18 cellular contexts compared by ENCODE assay signal in the genomic region with DNA sequence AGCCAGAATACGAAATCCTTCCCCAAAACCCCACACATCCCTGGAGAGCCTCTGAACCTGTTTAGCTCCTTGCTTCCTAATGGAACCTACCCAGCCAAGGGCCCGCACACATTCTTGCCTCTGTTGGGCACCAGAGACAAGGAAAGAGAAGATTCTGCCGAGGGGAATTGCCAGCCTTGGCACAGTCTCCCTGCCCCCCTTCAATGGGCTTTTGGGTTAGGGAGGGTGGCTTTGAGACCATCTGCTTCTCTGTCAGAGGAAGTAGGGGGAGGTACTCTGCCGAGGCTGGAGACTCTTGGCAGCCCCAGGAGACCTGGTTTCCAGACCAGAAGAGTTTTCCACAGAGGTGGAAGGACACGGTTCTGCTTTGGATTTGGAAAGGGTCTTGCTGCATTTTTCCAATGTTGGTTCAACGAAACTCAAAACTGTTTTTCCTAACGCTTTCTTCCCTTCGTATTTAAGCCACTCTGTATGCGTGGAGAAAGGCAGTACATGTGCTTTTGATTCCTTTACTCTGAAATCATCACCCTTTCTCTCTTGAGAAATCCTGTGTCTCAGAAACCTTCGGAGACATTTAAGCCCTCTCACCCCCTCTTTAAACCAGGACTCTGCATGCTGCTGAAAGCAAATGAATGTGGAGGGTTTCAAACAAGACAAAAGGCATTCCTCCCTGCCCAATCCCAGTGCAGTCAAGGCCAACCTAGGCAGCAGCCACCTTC.
DNase-seq lines count a peak whose midpoint lies in the region; ATAC-seq, FAIRE-seq and TF ChIP-seq lines count a peak whose summit lies in the region.
"Had no signal": no experiment of that assay in that cellular context is flagged by ENCODE, and none has a peak within 500 bp of the region (broad histone marks: within the 10 kb centered on the region; RNA-seq: fewer than 3 reads in every experiment).

No MANE protein-coding gene starts in this region.

- no peak for TF ChIP-seq RAD21 in K562 (CRISPR knock-in tag; conservative IDR thresholded peaks at IDR 0.05 in 1 of 2, IDR thresholded peaks at IDR 0.05 in 1 of 2)

- no peak for TF ChIP-seq POLR2A in K562 (conservative IDR thresholded peaks at IDR 0.05)
- TF ChIP-seq POLR2A in spleen (IDR thresholded peaks at IDR 0.05) = no peak

- H3K27ac ChIP-seq in K562 (ENCODE audit: extremely low read depth, low read depth, low read length) (no peak overlapping the region), spleen (no peak overlapping the region)
- H3K27ac ChIP-seq: cardiac muscle cell, SJCRH30 had no signal

- no peaks in the 10 kb centered on the region for H3K27me3 ChIP-seq in K562 (ENCODE audit: control insufficient read depth in 2 of 2, insufficient read depth in 2 of 2, low read length in 2 of 2)
- H3K27me3 ChIP-seq in spleen (replicated peaks in 1 of 7) = no peaks in the 10 kb centered on the region
- H3K27me3 ChIP-seq: cardiac muscle cell, SJCRH30 had no signal

- H3K4me3 ChIP-seq in K562 (no peak overlapping the region), spleen (no peak overlapping the region)
- H3K4me3 ChIP-seq: cardiac muscle cell, SJCRH30 had no signal

- DNase-seq in GM03348 (ENCODE audit: low spot score) (peak; percentile 35), NCI-H2171 (lab: John Stamatoyannopoulos, UW) (peak; percentile 37), K562 (ENCODE audit: extremely low read depth in 1 of 4, low spot score in 3 of 4) (no peak), osteocyte (ENCODE audit: extremely low spot score, unreplicated experiment) (peak; percentile 63), SIG-M5 treated with dmso at 0.1 percent for 504 hours (lab: John Stamatoyannopoulos, UW; ENCODE audit: unreplicated experiment) (no peak), spleen (no peak)
- DNase-seq in stimulated activated CD4-positive, alpha-beta T cell treated with anti-CD3 and anti-CD28 coated beads, Interleukin-15, amount 100 ng/mL, for 24 hours = no peak
- DNase-seq: activated CD4-positive, CD25-positive, alpha-beta regulatory T cell; DMS153; hippocampal formation; NCI-H146; SJCRH30; stimulated activated CD4-positive, alpha-beta T cell treated with anti-CD3 and anti-CD28 coated beads, Interleukin-4, amount 100 ng/mL, for 1 hour; T-helper 17 cell had no signal

- peaks cover 3% of the 10 kb centered on the region for H3K27me3 Mint-ChIP-seq in osteocyte (ENCODE audit: unreplicated experiment)
- H3K27me3 Mint-ChIP-seq: natural killer cell treated with Interleukin-12 subunit alpha and Interleukin-12 subunit beta and Interleukin-15 and Interleukin-18, amount 100 ng/mL, for 72 hours had no signal

- H2AFZ ChIP-seq in K562 (ENCODE audit: low read depth, low read length) = peak overlapping the region; percentile 34

- intact Hi-C loops in K562 (cut with micrococcal nuclease) = no loop called here
- intact Hi-C loops in spleen (cut with DNase I; ENCODE audit: low total_unique reads) = no loop called here

- in situ Hi-C loops in K562 (cut with MboI) = no loop called here

- no peaks in the 10 kb centered on the region for H3K36me3 Mint-ChIP-seq in osteocyte (ENCODE audit: unreplicated experiment)
- H3K36me3 Mint-ChIP-seq: natural killer cell treated with Interleukin-12 subunit alpha and Interleukin-12 subunit beta and Interleukin-15 and Interleukin-18, amount 100 ng/mL, for 72 hours had no signal

- peaks cover 23 to 37% of the 10 kb centered on the region in 2 experiments for H3K4me1 ChIP-seq in K562 (replicated peaks in 1 of 2; ENCODE audit: control insufficient read depth in 2 of 2, insufficient read depth in 2 of 2, low read length in 2 of 2)
- peaks cover 0 to 6% (median 0%) of the 10 kb centered on the region in 6 donors for H3K4me1 ChIP-seq in spleen

- WGBS in K562 (ENCODE audit: insufficient coverage, low coverage, missing lambda C conversion rate) = 59% methylated on average over 10 of the region's 10 CpGs
- WGBS in spleen, 5 donors = 51 to 64% (median 61%) methylated on average over 10 of the region's 10 CpGs

- POLR2A ChIA-PET in K562 (lab: Yijun Ruan, JAX) = interaction anchor here (0.6 kb wide), 2 partner anchors 33 to 253 kb away, joined by 3 read pairs; no protein-coding TSS in a partner anchor

- no peak overlapping the region for H3K9ac ChIP-seq in K562 (ENCODE audit: insufficient read depth in 1 of 2, low read depth in 2 of 2, low read length in 2 of 2)

- FAIRE-seq in K562 (lab: Jason Lieb, UNC) = no peak
- FAIRE-seq: urothelium cell line had no signal

- H3K9me3 ChIP-seq in K562 (replicated peaks; ENCODE audit: control insufficient read depth, insufficient read depth, low read depth, low read length) (no peaks in the 10 kb centered on the region), spleen (no peaks in the 10 kb centered on the region)
- H3K9me3 ChIP-seq: SJCRH30 had no signal

- no peak overlapping the region for H3K27ac Mint-ChIP-seq in osteocyte (ENCODE audit: unreplicated experiment)
- H3K27ac Mint-ChIP-seq: B cell; natural killer cell treated with Interleukin-12 subunit alpha and Interleukin-12 subunit beta and Interleukin-15 and Interleukin-18, amount 100 ng/mL, for 72 hours; T-helper 17 cell had no signal

- H3K79me2 ChIP-seq in K562 (ENCODE audit: control insufficient read depth, insufficient read depth, low read length) = no peaks in the 10 kb centered on the region

- no peaks in the 10 kb centered on the region for H3K36me3 ChIP-seq in K562 (ENCODE audit: control insufficient read depth, insufficient read depth, low read length)
- no peaks in the 10 kb centered on the region for H3K36me3 ChIP-seq in spleen
- H3K36me3 ChIP-seq: cardiac muscle cell, SJCRH30 had no signal

- H3K9me1 ChIP-seq in K562 (ENCODE audit: control insufficient read depth, insufficient read depth, low read length) = no peaks in the 10 kb centered on the region

- no peaks in the 10 kb centered on the region for H3K9me3 Mint-ChIP-seq in osteocyte (ENCODE audit: unreplicated experiment)
- H3K9me3 Mint-ChIP-seq: natural killer cell treated with Interleukin-12 subunit alpha and Interleukin-12 subunit beta and Interleukin-15 and Interleukin-18, amount 100 ng/mL, for 72 hours had no signal

- no peak for TF ChIP-seq CTCF in K562 (IDR thresholded peaks at IDR 0.05 in 2 of 3, conservative IDR thresholded peaks at IDR 0.05 in 1 of 3; ENCODE audit: insufficient read depth in 2 of 3, low read depth in 1 of 3, low read length in 3 of 3)
- TF ChIP-seq CTCF in osteocyte (IDR thresholded peaks at IDR 0.05) = no peak
- no peak for TF ChIP-seq CTCF in spleen (IDR thresholded peaks at IDR 0.05 in 8 of 11, conservative IDR thresholded peaks at IDR 0.05 in 3 of 11)

- CTCF ChIA-PET in K562 (lab: Yijun Ruan, JAX; ENCODE audit: low intra/inter-chr PET ratio) = no interaction called here

- no peak for TF ChIP-seq EP300 in K562 (IDR thresholded peaks at IDR 0.05; ENCODE audit: low read length)

- H3K4me3 Mint-ChIP-seq in osteocyte (ENCODE audit: unreplicated experiment) = no peak overlapping the region
- H3K4me3 Mint-ChIP-seq: B cell; natural killer cell treated with Interleukin-12 subunit alpha and Interleukin-12 subunit beta and Interleukin-15 and Interleukin-18, amount 100 ng/mL, for 72 hours; T-helper 17 cell had no signal

- peaks cover 2% of the 10 kb centered on the region for H3K4me1 Mint-ChIP-seq in osteocyte (ENCODE audit: unreplicated experiment)
- H3K4me1 Mint-ChIP-seq: B cell, T-helper 17 cell had no signal

- no TSS peak for BruUV-seq in K562 (replicated peaks; lab: Mats Ljungman, UMichigan)

- H4K20me1 ChIP-seq in K562 (replicated peaks; ENCODE audit: control insufficient read depth, insufficient read depth, low read length) = no peaks in the 10 kb centered on the region

- ATAC-seq in K562 = no peak
- ATAC-seq: natural killer cell treated with Interleukin-12 subunit alpha and Interleukin-12 subunit beta and Interleukin-15 and Interleukin-18, amount 100 ng/mL, for 72 hours; T-helper 17 cell had no signal

- no peak overlapping the region for H3K4me2 ChIP-seq in K562 (ENCODE audit: insufficient read depth, low read length)

TF ChIP-seq in K562, 482 proteins besides CTCF, POLR2A, EP300 and RAD21 (continues in another document):
- TF ChIP-seq PHF20 (IDR thresholded peaks at IDR 0.05; ENCODE audit: partially characterized antibody) (no peak), NR2C2 (CRISPR knock-in tag; IDR thresholded peaks at IDR 0.05) (no peak), NR2C2 (tag; IDR thresholded peaks at IDR 0.05) (no peak), RBM34 (IDR thresholded peaks at IDR 0.05; ENCODE audit: borderline replicate concordance, insufficient read depth, low read length) (no peak), HDAC2 (IDR thresholded peaks at IDR 0.05) (no peak), SIX5 (IDR thresholded peaks at IDR 0.05; ENCODE audit: borderline replicate concordance in 1 of 2, insufficient read depth in 1 of 2, low read depth in 1 of 2, low read length in 2 of 2) (no peak), ELK1 (CRISPR knock-in tag; IDR thresholded peaks at IDR 0.05) (no peak), STAG1 (CRISPR knock-in tag; IDR thresholded peaks at IDR 0.05; ENCODE audit: borderline replicate concordance) (no peak), ZNF263 (CRISPR knock-in tag; IDR thresholded peaks at IDR 0.05; ENCODE audit: borderline replicate concordance) (no peak), BCL6 (CRISPR knock-in tag; IDR thresholded peaks at IDR 0.05) (no peak), ETV6 (IDR thresholded peaks at IDR 0.05; ENCODE audit: borderline replicate concordance in 1 of 2, low read depth in 2 of 2, low read length in 1 of 2) (no peak), ETV6 (CRISPR knock-in tag; IDR thresholded peaks at IDR 0.05; ENCODE audit: borderline replicate concordance) (no peak), SP1 (CRISPR knock-in tag; IDR thresholded peaks at IDR 0.05) (no peak)
- TF ChIP-seq, protein P1, sequence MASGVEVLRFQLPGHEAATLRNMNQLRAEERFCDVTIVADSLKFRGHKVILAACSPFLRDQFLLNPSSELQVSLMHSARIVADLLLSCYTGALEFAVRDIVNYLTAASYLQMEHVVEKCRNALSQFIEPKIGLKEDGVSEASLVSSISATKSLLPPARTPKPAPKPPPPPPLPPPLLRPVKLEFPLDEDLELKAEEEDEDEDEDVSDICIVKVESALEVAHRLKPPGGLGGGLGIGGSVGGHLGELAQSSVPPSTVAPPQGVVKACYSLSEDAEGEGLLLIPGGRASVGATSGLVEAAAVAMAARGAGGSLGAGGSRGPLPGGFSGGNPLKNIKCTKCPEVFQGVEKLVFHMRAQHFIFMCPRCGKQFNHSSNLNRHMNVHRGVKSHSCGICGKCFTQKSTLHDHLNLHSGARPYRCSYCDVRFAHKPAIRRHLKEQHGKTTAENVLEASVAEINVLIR (CRISPR knock-in tag; IDR thresholded peaks at IDR 0.05) = no peak

Comparison
In these comparisons a context has a peak if more than half of its experiments do, and no peak if none do; other contexts are left out.
1. DNase-seq: peak in GM03348 (single experiment), NCI-H2171 (single experiment) and osteocyte (single experiment); none in K562 (0 of 4), SIG-M5 treated with dmso at 0.1 percent for 504 hours (single experiment), stimulated activated CD4-positive, alpha-beta T cell treated with anti-CD3 and anti-CD28 coated beads, Interleukin-15, amount 100 ng/mL, for 24 hours (single experiment) and spleen (single experiment).